Comparison of ENCODE assay signal across 8 cellular contexts in the genomic region with DNA sequence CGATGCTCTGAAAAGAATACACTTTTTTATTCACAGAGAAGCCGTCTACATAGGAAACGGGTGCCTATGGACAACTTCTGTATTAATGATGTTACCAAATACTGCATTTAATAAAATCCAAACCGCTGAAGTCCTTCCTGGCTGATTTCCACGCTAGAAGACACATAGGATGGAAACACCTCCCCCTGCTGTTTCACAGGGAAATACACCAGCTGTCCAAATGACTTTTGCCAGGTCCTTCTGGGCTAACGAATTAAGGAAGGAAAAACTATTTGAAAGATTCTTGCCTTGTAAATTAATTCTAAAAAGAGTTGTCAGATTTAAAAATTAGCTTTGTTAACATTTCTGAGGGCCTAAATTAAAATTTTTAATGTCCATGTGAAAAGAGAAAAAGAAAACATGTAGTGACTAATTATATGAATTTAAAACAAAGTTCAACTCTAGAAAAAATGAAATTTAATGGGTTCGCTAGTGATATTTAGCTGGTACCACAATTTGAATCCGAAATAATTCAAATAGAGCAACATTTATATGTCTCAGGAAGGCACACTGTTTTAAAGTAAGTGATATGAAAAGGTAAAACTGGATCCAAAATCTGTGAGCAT.
A peak's percentile ranks its signal among the peaks of the same experiment; 100 is the strongest.
DNase-seq lines count a peak whose midpoint lies in the region; FAIRE-seq and TF ChIP-seq lines count a peak whose summit lies in the region.

No MANE protein-coding gene starts in this region.

- FAIRE-seq in GM12892 (lab: Jason Lieb, UNC) (no peak), bronchial epithelial cell (lab: Jason Lieb, UNC) (no peak)

- TF ChIP-seq CTCF in AG09319 (IDR thresholded peaks at IDR 0.05; ENCODE audit: low read depth, low read length) (peak; percentile 84), bronchial epithelial cell (IDR thresholded peaks at IDR 0.05; ENCODE audit: insufficient read depth, low read length, severe bottlenecking) (peak; percentile 65), kidney epithelial cell (IDR thresholded peaks at IDR 0.05; ENCODE audit: insufficient read depth, low read length, poor library complexity, severe bottlenecking) (peak; percentile 83), thyroid gland (IDR thresholded peaks at IDR 0.05) (peak; percentile 54 to 84 (median 70))

- TF ChIP-seq POLR2A in GM12892 (IDR thresholded peaks at IDR 0.05; ENCODE audit: low read depth, low read length): no peak
- no peak for TF ChIP-seq POLR2A in thyroid gland (IDR thresholded peaks at IDR 0.05)

- H3K36me3 ChIP-seq in bronchial epithelial cell (ENCODE audit: control insufficient read depth, insufficient read depth, low read length) (no peaks in the 10 kb centered on the region), kidney epithelial cell (ENCODE audit: control insufficient read depth, insufficient read depth, low read length) (no peaks in the 10 kb centered on the region), thyroid gland (no peaks in the 10 kb centered on the region)

- no peak overlapping the region for H3K27ac ChIP-seq in thyroid gland

- H3K4me3 ChIP-seq in bronchial epithelial cell (ENCODE audit: low read depth, low read length) (no peak overlapping the region), kidney epithelial cell (ENCODE audit: low read depth, low read length) (no peak overlapping the region), thyroid gland (replicated peaks in 1 of 3) (no peak overlapping the region)

- peaks cover 22 to 45% of the 10 kb centered on the region in 2 donors for H3K4me1 ChIP-seq in thyroid gland

- no peaks in the 10 kb centered on the region for H3K9me3 ChIP-seq in thyroid gland

- H3K27me3 ChIP-seq in bronchial epithelial cell (ENCODE audit: control insufficient read depth, insufficient read depth, low read length) (no peaks in the 10 kb centered on the region), kidney epithelial cell (ENCODE audit: control insufficient read depth, insufficient read depth, low read length) (no peaks in the 10 kb centered on the region), thyroid gland (no peaks in the 10 kb centered on the region)

- WGBS in thyroid gland, 2 donors: 38 to 40% methylated on average over 8 of the region's 8 CpGs

- intact Hi-C loops in thyroid gland (cut with DNase I) (loop anchor here (10.0 kb wide), 1 partner anchor 107 kb away; no protein-coding TSS in a partner anchor), posterior vena cava (cut with DNase I) (loop anchor here in 1 of 2 donors (10.0 kb wide), 1 partner anchor 107 kb away; no protein-coding TSS in a partner anchor)

- DNase-seq in AG09319 (ENCODE audit: extremely low read depth, low read depth) (peak; percentile 48), GM12892 (ENCODE audit: insufficient read length) (peak; percentile 25), NCI-H526 (lab: John Stamatoyannopoulos, UW) (peak; percentile 24 to 68), bronchial epithelial cell (ENCODE audit: low read depth) (peak; percentile 64), kidney epithelial cell (ENCODE audit: low read depth) (no peak), thyroid gland (peak; percentile 32 to 37), activated gamma-delta T cell (lab: John Stamatoyannopoulos, UW) (no peak), posterior vena cava (ENCODE audit: low spot score) (no peak)

Comparison
In these comparisons a context has a peak if more than half of its experiments do, and no peak if none do; other contexts are left out.
1. DNase-seq: peak in AG09319 (single experiment), GM12892 (single experiment), NCI-H526 (2 of 2), bronchial epithelial cell (single experiment) and thyroid gland (2 of 2); none in kidney epithelial cell (single experiment), activated gamma-delta T cell (single experiment) and posterior vena cava (single experiment).
2. Peak in every context shown above with its lines, with median percentiles within 50 percentile points of each other: CTCF ChIP-seq.